16 cellular contexts compared by ENCODE assay signal in genomic region chr17:81434681-81435417, GRCh38. TPM values are rescaled to one million over a fixed set of nuclear protein-coding genes. Genes with fewer than 3 reads are reported as not detected.
DNase-seq lines count a peak whose midpoint lies in the region; ATAC-seq and TF ChIP-seq lines count a peak whose summit lies in the region.
"Had no signal": no experiment of that assay in that cellular context is flagged by ENCODE, and none has a peak within 500 bp of the region (broad histone marks: within the 10 kb centered on the region; RNA-seq: fewer than 3 reads in every experiment).

No MANE protein-coding gene starts in this region.

- H3K9ac ChIP-seq in skeletal muscle tissue (ENCODE audit: low read depth in 1 of 3, low read length in 3 of 3) = no peak overlapping the region
- H3K9ac ChIP-seq: KMS-11 had no signal

- H3K36me3 ChIP-seq in esophagus muscularis mucosa (peaks cover 0 to 6% (median 2%) of the 10 kb centered on the region in 4 donors), skeletal muscle tissue (ENCODE audit: control insufficient read depth in 3 of 3, insufficient read depth in 3 of 3, low read length in 3 of 3) (no peaks in the 10 kb centered on the region), uterus (no peaks in the 10 kb centered on the region)

- no peak for TF ChIP-seq CTCF in esophagus muscularis mucosa (IDR thresholded peaks at IDR 0.05)
- no peak for TF ChIP-seq CTCF in uterus (IDR thresholded peaks at IDR 0.05)

- intact Hi-C loops in esophagus muscularis mucosa (cut with DNase I) (loop anchor here (5.0 kb wide), 1 partner anchor 37 kb away; no protein-coding TSS in a partner anchor), uterus (cut with DNase I; ENCODE audit: low total_unique reads) (no loop called here)

- TF ChIP-seq EP300 in esophagus muscularis mucosa (IDR thresholded peaks at IDR 0.05) = no peak

- no peaks in the 10 kb centered on the region for H3K9me3 Mint-ChIP-seq in stimulated activated naive CD8-positive, alpha-beta T cell treated with anti-CD3 and anti-CD28 coated beads, Interleukin-15, amount 100 ng/mL, for 72 hours
- H3K9me3 Mint-ChIP-seq: CD8-positive, alpha-beta T cell had no signal

- H3K27me3 ChIP-seq in esophagus muscularis mucosa (no peaks in the 10 kb centered on the region), skeletal muscle tissue (ENCODE audit: control insufficient read depth in 3 of 3, insufficient read depth in 3 of 3, low read length in 3 of 3) (no peaks in the 10 kb centered on the region), uterus (no peaks in the 10 kb centered on the region)

- H3K27me3 Mint-ChIP-seq in stimulated activated naive CD8-positive, alpha-beta T cell treated with anti-CD3 and anti-CD28 coated beads, Interleukin-15, amount 100 ng/mL, for 72 hours = peaks cover 36% of the 10 kb centered on the region

- 90% methylated on average over 14 of the region's 17 CpGs for WGBS in esophagus muscularis mucosa

- H3K4me1 ChIP-seq in esophagus muscularis mucosa (peaks cover 49 to 77% (median 70%) of the 10 kb centered on the region in 4 donors), skeletal muscle tissue (ENCODE audit: control insufficient read depth in 3 of 3, insufficient read depth in 3 of 3, low read length in 3 of 3) (peaks cover 23 to 47% (median 40%) of the 10 kb centered on the region in 3 donors), uterus (peaks cover 7 to 45% of the 10 kb centered on the region in 2 donors)

- H3K27ac ChIP-seq in esophagus muscularis mucosa (replicated peaks in 1 of 4) = peak overlapping the region; percentile 55 to 76 (median 74)
- peak overlapping the region; percentile 82 for H3K27ac ChIP-seq in skeletal muscle tissue (ENCODE audit: low read depth, low read length)
- H3K27ac ChIP-seq in uterus = peak overlapping the region; percentile 85 to 89
- H3K27ac ChIP-seq: KMS-11 had no signal

- no peak for DNase-seq in stimulated activated naive CD8-positive, alpha-beta T cell treated with anti-CD3 and anti-CD28 coated beads, Interleukin-15, amount 100 ng/mL, for 72 hours
- no peak for DNase-seq in stimulated activated naive CD8-positive, alpha-beta T cell treated with anti-CD3 and anti-CD28 coated beads, Interleukin-15, Interleukin-2, amounts not matched to agents 100 U/mL and 50 U/mL, for 24 hours
- DNase-seq in esophagus muscularis mucosa (ENCODE audit: extremely low spot score) = no peak
- no peak for DNase-seq in uterus
- no peak for DNase-seq in stimulated activated naive CD4-positive, alpha-beta T cell (lab: John Stamatoyannopoulos, UW)
- no peak for DNase-seq in midbrain (lab: John Stamatoyannopoulos, UW)
- DNase-seq: AML-193; CD8-positive, alpha-beta T cell; MM.1S; NCI-H1105 treated with DMSO at 0.1 percent for 48 hours; NCI-H187 treated with DMSO at 0.1 percent for 48 hours; NCI-H446; SHP77 treated with DMSO at 0.1 percent for 48 hours had no signal

- H3K4me1 Mint-ChIP-seq in stimulated activated naive CD8-positive, alpha-beta T cell treated with anti-CD3 and anti-CD28 coated beads, Interleukin-15, amount 100 ng/mL, for 72 hours = peaks cover 22% of the 10 kb centered on the region

- H3K4me3 Mint-ChIP-seq in stimulated activated naive CD8-positive, alpha-beta T cell treated with anti-CD3 and anti-CD28 coated beads, Interleukin-15, amount 100 ng/mL, for 72 hours = no peak overlapping the region
- H3K4me3 Mint-ChIP-seq: CD8-positive, alpha-beta T cell had no signal

- H3K4me3 ChIP-seq in esophagus muscularis mucosa (no peak overlapping the region), skeletal muscle tissue (ENCODE audit: low read length in 3 of 3) (no peak overlapping the region), uterus (no peak overlapping the region)

- H3K9me3 ChIP-seq in esophagus muscularis mucosa = no peaks in the 10 kb centered on the region
- H3K9me3 ChIP-seq in skeletal muscle tissue (ENCODE audit: control insufficient read depth in 3 of 3, low read length in 3 of 3) = no peaks in the 10 kb centered on the region
- H3K9me3 ChIP-seq in uterus = no peaks in the 10 kb centered on the region

- ATAC-seq in stimulated activated naive CD8-positive, alpha-beta T cell treated with anti-CD3 and anti-CD28 coated beads, Interleukin-15, amount 100 ng/mL, for 72 hours = peak; percentile 4
- ATAC-seq in stimulated activated naive CD8-positive, alpha-beta T cell treated with anti-CD3 and anti-CD28 coated beads, Interleukin-15, Interleukin-2, amounts not matched to agents 100 U/mL and 50 U/mL, for 24 hours = no peak
- no peak for ATAC-seq in GM19035 (IDR thresholded peaks at IDR 0.05; ENCODE audit: unreplicated experiment)
- ATAC-seq: CD8-positive, alpha-beta T cell had no signal

- TF ChIP-seq POLR2A in esophagus muscularis mucosa (IDR thresholded peaks at IDR 0.05; ENCODE audit: low read depth) (no peak), uterus (IDR thresholded peaks at IDR 0.05) (no peak)

- no peak overlapping the region for H3K27ac Mint-ChIP-seq in stimulated activated naive CD8-positive, alpha-beta T cell treated with anti-CD3 and anti-CD28 coated beads, Interleukin-15, amount 100 ng/mL, for 72 hours
- H3K27ac Mint-ChIP-seq: CD8-positive, alpha-beta T cell had no signal

RNA-seq across cellular contexts. Expression of gene BAHCC1, which starts 39.6 kb away (rescaled TPM):
- total RNA-seq in esophagus muscularis mucosa = 10 to 100 TPM; 15.9 to 38.1 (median 21.1) TPM
- total RNA-seq in skeletal muscle tissue = 8.4 TPM
- 10 to 100 TPM in 2 of 4 donors, 1 to 10 TPM in 2; 1.5 to 34.1 (median 8.5) TPM for total RNA-seq in uterus
